Comparison of ENCODE assay signal across 8 cellular contexts in genomic region chr19:47110521-47111080, GRCh38. TPM values are rescaled to one million over a fixed set of nuclear protein-coding genes. Genes with fewer than 3 reads are reported as not detected.
DNase-seq lines count a peak whose midpoint lies in the region; ATAC-seq and TF ChIP-seq lines count a peak whose summit lies in the region.

No MANE protein-coding gene starts in this region.

- H3K27me3 ChIP-seq in H7 (ENCODE audit: control insufficient read depth, insufficient read depth, low read length) (no peaks in the 10 kb centered on the region), liver (ENCODE audit: control insufficient read depth in 4 of 4, insufficient read depth in 4 of 4, low read length in 3 of 4) (no peaks in the 10 kb centered on the region)

- H3K27ac Mint-ChIP-seq in stimulated activated naive B cell treated with anti-CD40 and anti-IgM and Interleukin-4, amounts not matched to agents 10 μg/mL and 1 μg/mL and 100 μg/mL, for 72 hours: peak overlapping the region; percentile 98

- H3K9ac ChIP-seq in liver (ENCODE audit: low read depth in 1 of 2, low read length in 2 of 2): peak overlapping the region; percentile 84 to 98

- WGBS in liver: 48% methylated on average over 16 of the region's 16 CpGs

- peak overlapping the region; percentile 99 for H3K27ac ChIP-seq in liver (ENCODE audit: low read depth in 1 of 2, low read length in 2 of 2)

- H3K4me3 Mint-ChIP-seq in stimulated activated naive B cell treated with anti-CD40 and anti-IgM and Interleukin-4, amounts not matched to agents 10 μg/mL and 1 μg/mL and 100 μg/mL, for 72 hours: peak overlapping the region; percentile 88 to 91

- in situ Hi-C loops in astrocyte of the spinal cord (cut with HindIII; ENCODE audit: low sequenced_read_pairs): no loop called here

- peaks cover 3% of the 10 kb centered on the region for H3K36me3 ChIP-seq in H7 (replicated peaks; ENCODE audit: control insufficient read depth, insufficient read depth, low read length)
- H3K36me3 ChIP-seq in liver (ENCODE audit: control insufficient read depth in 4 of 4, insufficient read depth in 3 of 4, low read depth in 1 of 4, low read length in 3 of 4): peaks cover 0 to 4% (median 2%) of the 10 kb centered on the region in 4 donors

- no peak for TF ChIP-seq CTCF in astrocyte of the spinal cord (IDR thresholded peaks at IDR 0.05; ENCODE audit: low read depth, low read length)
- TF ChIP-seq CTCF in liver (IDR thresholded peaks at IDR 0.05; ENCODE audit: low read depth, low read length, missing input control): no peak

- peaks cover 2 to 41% (median 17%) of the 10 kb centered on the region in 4 donors for H3K4me1 ChIP-seq in liver (ENCODE audit: control insufficient read depth in 4 of 4, insufficient read depth in 4 of 4, low read length in 3 of 4)

- peak overlapping the region; percentile 91 for H3K4me3 ChIP-seq in H7 (ENCODE audit: insufficient read depth, low read depth, low read length)
- peak overlapping the region; percentile 99 for H3K4me3 ChIP-seq in astrocyte of the spinal cord (ENCODE audit: low read depth, low read length)
- peak overlapping the region; percentile 80 to 97 (median 87) for H3K4me3 ChIP-seq in liver (ENCODE audit: low read depth in 1 of 3, low read length in 3 of 3)

- DNase-seq in H7 (no peak), astrocyte of the spinal cord (ENCODE audit: low read depth, low spot score) (no peak), NCI-H128 (lab: John Stamatoyannopoulos, UW; ENCODE audit: unreplicated experiment) (no peak)
- DNase-seq in stimulated activated naive B cell treated with anti-CD40 and anti-IgM and Interleukin-4, amounts not matched to agents 10 μg/mL and 1 μg/mL and 100 μg/mL, for 72 hours: no peak

- H3K9me3 ChIP-seq in liver (ENCODE audit: control insufficient read depth in 4 of 4, low read length in 3 of 4): no peaks in the 10 kb centered on the region

- H3K9me3 Mint-ChIP-seq in stimulated activated naive B cell treated with anti-CD40 and anti-IgM and Interleukin-4, amounts not matched to agents 10 μg/mL and 1 μg/mL and 100 μg/mL, for 72 hours: no peaks in the 10 kb centered on the region

- ATAC-seq in stimulated activated naive B cell treated with anti-CD40 and anti-IgM and Interleukin-4, amounts not matched to agents 10 μg/mL and 1 μg/mL and 100 μg/mL, for 72 hours (replicated peaks): no peak
- ATAC-seq in GM21381 (IDR thresholded peaks at IDR 0.05; ENCODE audit: unreplicated experiment) (no peak), GM21367 (IDR thresholded peaks at IDR 0.05; ENCODE audit: unreplicated experiment) (no peak)

- no peak for TF ChIP-seq RAD21 in liver (IDR thresholded peaks at IDR 0.05)

- H3K27me3 Mint-ChIP-seq in stimulated activated naive B cell treated with anti-CD40 and anti-IgM and Interleukin-4, amounts not matched to agents 10 μg/mL and 1 μg/mL and 100 μg/mL, for 72 hours: no peaks in the 10 kb centered on the region

- H3K4me1 Mint-ChIP-seq in stimulated activated naive B cell treated with anti-CD40 and anti-IgM and Interleukin-4, amounts not matched to agents 10 μg/mL and 1 μg/mL and 100 μg/mL, for 72 hours: peaks cover 34 to 60% of the 10 kb centered on the region in 2 donors

- TF ChIP-seq POLR2A in Raji (IDR thresholded peaks at IDR 0.05; ENCODE audit: insufficient read depth, low read depth, low read length): peak; percentile 34; the same call in 1 of the 2 replicates

- peaks cover 31 to 53% of the 10 kb centered on the region in 2 donors for H3K36me3 Mint-ChIP-seq in stimulated activated naive B cell treated with anti-CD40 and anti-IgM and Interleukin-4, amounts not matched to agents 10 μg/mL and 1 μg/mL and 100 μg/mL, for 72 hours

TF ChIP-seq in liver, 16 proteins besides CTCF, POLR2A, EP300 and RAD21:
- TF ChIP-seq, protein P1, sequence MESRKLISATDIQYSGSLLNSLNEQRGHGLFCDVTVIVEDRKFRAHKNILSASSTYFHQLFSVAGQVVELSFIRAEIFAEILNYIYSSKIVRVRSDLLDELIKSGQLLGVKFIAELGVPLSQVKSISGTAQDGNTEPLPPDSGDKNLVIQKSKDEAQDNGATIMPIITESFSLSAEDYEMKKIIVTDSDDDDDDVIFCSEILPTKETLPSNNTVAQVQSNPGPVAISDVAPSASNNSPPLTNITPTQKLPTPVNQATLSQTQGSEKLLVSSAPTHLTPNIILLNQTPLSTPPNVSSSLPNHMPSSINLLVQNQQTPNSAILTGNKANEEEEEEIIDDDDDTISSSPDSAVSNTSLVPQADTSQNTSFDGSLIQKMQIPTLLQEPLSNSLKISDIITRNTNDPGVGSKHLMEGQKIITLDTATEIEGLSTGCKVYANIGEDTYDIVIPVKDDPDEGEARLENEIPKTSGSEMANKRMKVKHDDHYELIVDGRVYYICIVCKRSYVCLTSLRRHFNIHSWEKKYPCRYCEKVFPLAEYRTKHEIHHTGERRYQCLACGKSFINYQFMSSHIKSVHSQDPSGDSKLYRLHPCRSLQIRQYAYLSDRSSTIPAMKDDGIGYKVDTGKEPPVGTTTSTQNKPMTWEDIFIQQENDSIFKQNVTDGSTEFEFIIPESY (IDR thresholded peaks at IDR 0.05): no peak
- TF ChIP-seq RXRA (IDR thresholded peaks at IDR 0.05) (no peak), HNF4A (conservative IDR thresholded peaks at IDR 0.05) (no peak), HNF4G (IDR thresholded peaks at IDR 0.05) (no peak), YY1 (IDR thresholded peaks at IDR 0.05) (no peak), SP1 (IDR thresholded peaks at IDR 0.05) (no peak)
- TF ChIP-seq, protein P2, sequence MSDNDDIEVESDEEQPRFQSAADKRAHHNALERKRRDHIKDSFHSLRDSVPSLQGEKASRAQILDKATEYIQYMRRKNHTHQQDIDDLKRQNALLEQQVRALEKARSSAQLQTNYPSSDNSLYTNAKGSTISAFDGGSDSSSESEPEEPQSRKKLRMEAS (IDR thresholded peaks at IDR 0.05): no peak
- TF ChIP-seq, protein P3, sequence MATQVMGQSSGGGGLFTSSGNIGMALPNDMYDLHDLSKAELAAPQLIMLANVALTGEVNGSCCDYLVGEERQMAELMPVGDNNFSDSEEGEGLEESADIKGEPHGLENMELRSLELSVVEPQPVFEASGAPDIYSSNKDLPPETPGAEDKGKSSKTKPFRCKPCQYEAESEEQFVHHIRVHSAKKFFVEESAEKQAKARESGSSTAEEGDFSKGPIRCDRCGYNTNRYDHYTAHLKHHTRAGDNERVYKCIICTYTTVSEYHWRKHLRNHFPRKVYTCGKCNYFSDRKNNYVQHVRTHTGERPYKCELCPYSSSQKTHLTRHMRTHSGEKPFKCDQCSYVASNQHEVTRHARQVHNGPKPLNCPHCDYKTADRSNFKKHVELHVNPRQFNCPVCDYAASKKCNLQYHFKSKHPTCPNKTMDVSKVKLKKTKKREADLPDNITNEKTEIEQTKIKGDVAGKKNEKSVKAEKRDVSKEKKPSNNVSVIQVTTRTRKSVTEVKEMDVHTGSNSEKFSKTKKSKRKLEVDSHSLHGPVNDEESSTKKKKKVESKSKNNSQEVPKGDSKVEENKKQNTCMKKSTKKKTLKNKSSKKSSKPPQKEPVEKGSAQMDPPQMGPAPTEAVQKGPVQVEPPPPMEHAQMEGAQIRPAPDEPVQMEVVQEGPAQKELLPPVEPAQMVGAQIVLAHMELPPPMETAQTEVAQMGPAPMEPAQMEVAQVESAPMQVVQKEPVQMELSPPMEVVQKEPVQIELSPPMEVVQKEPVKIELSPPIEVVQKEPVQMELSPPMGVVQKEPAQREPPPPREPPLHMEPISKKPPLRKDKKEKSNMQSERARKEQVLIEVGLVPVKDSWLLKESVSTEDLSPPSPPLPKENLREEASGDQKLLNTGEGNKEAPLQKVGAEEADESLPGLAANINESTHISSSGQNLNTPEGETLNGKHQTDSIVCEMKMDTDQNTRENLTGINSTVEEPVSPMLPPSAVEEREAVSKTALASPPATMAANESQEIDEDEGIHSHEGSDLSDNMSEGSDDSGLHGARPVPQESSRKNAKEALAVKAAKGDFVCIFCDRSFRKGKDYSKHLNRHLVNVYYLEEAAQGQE (IDR thresholded peaks at IDR 0.05): no peak
TF ChIP-seq in liver: peak in this region for 0.

RNA-seq across cellular contexts. Expression of gene ZC3H4, which starts 3.0 kb away (rescaled TPM):
- total RNA-seq in H7 (2014; rRNA removed; shearing (Covaris generic)): 13.4 and 14.5 TPM in 2 replicates
- total RNA-seq in liver: 10 to 100 TPM in 1 of 2 donors, 1 to 10 TPM in 1; 7.7 to 11.8 TPM
- 1 to 10 TPM; 2.9 to 4.8 TPM for polyA plus RNA-seq in liver

RNA-seq across cellular contexts. Expression of gene SAE1, which starts 20.0 kb away (rescaled TPM):
- 271 and 298 TPM in 2 replicates for total RNA-seq in H7 (2014; rRNA removed; shearing (Covaris generic))
- 10 to 100 TPM; 22.3 to 31.8 TPM for total RNA-seq in liver
- 10 to 100 TPM; 19.0 to 31.7 TPM for polyA plus RNA-seq in liver
